8 cellular contexts compared by ENCODE assay signal in the genomic region with DNA sequence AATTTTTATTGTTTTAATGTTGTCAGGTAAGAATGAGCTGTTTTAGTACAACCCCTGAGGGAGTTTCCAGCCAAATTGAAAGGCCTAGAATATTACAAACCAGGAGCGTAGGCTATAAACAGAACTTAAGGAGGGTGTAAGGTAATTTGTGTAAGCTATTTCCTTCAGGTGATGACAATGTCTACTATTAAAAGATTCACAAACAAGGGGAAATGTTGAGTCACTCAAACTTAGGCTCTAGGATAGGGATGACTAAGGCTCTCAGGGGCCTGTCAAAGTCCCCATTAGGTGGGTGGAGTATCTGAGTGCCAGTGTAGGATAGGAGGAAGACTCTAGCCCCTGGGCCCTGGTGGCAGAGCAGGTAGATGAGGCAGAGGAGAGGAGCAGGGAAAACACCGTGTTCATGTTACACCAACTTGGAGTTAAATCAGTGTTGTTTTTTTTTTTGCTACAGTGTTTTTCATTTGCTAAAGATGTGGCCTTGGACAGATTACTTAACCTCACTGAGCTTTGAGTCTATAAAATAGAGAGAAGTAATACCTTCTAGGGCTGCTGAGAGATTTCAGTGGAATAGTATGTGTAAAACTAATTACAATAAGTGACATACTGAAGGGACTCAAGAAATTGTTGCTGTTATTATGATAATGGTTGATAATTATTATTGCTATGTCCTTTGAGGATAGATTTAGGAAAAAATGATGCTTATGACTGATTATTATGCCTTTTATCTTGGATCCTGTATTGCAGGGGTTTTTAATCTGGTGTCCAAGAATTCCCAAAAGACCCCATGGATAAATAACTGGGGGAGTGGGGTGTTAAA. TPM values are rescaled to one million over a fixed set of nuclear protein-coding genes. Genes with fewer than 3 reads are reported as not detected.
A peak's percentile ranks its signal among the peaks of the same experiment; 100 is the strongest.
DNase-seq lines count a peak whose midpoint lies in the region; ATAC-seq and TF ChIP-seq lines count a peak whose summit lies in the region.
"Had no signal": no experiment of that assay in that cellular context is flagged by ENCODE, and none has a peak within 500 bp of the region (broad histone marks: within the 10 kb centered on the region; RNA-seq: fewer than 3 reads in every experiment).

No MANE protein-coding gene starts in this region.

- ATAC-seq in GM19463 (IDR thresholded peaks at IDR 0.05; ENCODE audit: unreplicated experiment), result peak; percentile 81
- no peak for ATAC-seq in natural killer cell

- peaks cover 9% of the 10 kb centered on the region for H3K36me3 Mint-ChIP-seq in chondrocyte (ENCODE audit: low read depth)
- no peaks in the 10 kb centered on the region for H3K36me3 Mint-ChIP-seq in natural killer cell

- no peak for TF ChIP-seq CTCF in epithelial cell of esophagus (IDR thresholded peaks at IDR 0.05; ENCODE audit: insufficient read depth, low read depth, low read length, missing control alignments)
- TF ChIP-seq CTCF in chondrocyte (IDR thresholded peaks at IDR 0.05), result no peak
- no peak for TF ChIP-seq CTCF in natural killer cell (IDR thresholded peaks at IDR 0.05)

- no peak overlapping the region for H3K4me3 ChIP-seq in epithelial cell of esophagus (ENCODE audit: low read length)

- no peaks in the 10 kb centered on the region for H3K9me3 Mint-ChIP-seq in chondrocyte (ENCODE audit: low read depth)
- no peaks in the 10 kb centered on the region for H3K9me3 Mint-ChIP-seq in natural killer cell
- H3K9me3 Mint-ChIP-seq: IgD-negative memory B cell had no signal

- H3K4me1 Mint-ChIP-seq in chondrocyte (ENCODE audit: low read depth), result peaks cover 39% of the 10 kb centered on the region
- no peaks in the 10 kb centered on the region for H3K4me1 Mint-ChIP-seq in natural killer cell
- H3K4me1 Mint-ChIP-seq: IgD-negative memory B cell had no signal

- H3K27ac Mint-ChIP-seq in chondrocyte (ENCODE audit: unreplicated experiment) (no peak overlapping the region), natural killer cell (no peak overlapping the region)
- H3K27ac Mint-ChIP-seq: IgD-negative memory B cell had no signal

- intact Hi-C loops in natural killer cell (cut with micrococcal nuclease), result no loop called here

- peak; percentile 36 for DNase-seq in NCI-H1436 treated with DMSO at 0.1 percent for 48 hours (lab: John Stamatoyannopoulos, UW)
- peak; percentile 98 for DNase-seq in epithelial cell of esophagus (ENCODE audit: low read depth)
- peak; percentile 99 for DNase-seq in renal cortical epithelial cell (ENCODE audit: low read depth)
- no peak for DNase-seq in chondrocyte (ENCODE audit: low spot score)
- no peak for DNase-seq in natural killer cell
- no peak for DNase-seq in NCI-H524 (lab: John Stamatoyannopoulos, UW)

- H3K4me3 Mint-ChIP-seq in chondrocyte (ENCODE audit: unreplicated experiment), result no peak overlapping the region
- H3K4me3 Mint-ChIP-seq in natural killer cell, result no peak overlapping the region
- H3K4me3 Mint-ChIP-seq: IgD-negative memory B cell had no signal

- H3K27me3 Mint-ChIP-seq in chondrocyte (ENCODE audit: low read depth) (no peaks in the 10 kb centered on the region), natural killer cell (ENCODE audit: low read depth in 2 of 2) (peaks cover 3 to 6% of the 10 kb centered on the region in 2 donors)

RNA-seq across cellular contexts. Expression of a gene that starts 10.2 kb away (rescaled TPM):
- total RNA-seq in renal cortical epithelial cell (63.8 and 247 TPM in 2 replicates), chondrocyte (42.8 to 60.3 TPM (median 59.9 TPM) in 3 replicates), natural killer cell (not detected)

RNA-seq across cellular contexts. Expression of a gene that starts 33.8 kb away (rescaled TPM):
- 11.9 and 21.5 TPM in 2 replicates for total RNA-seq in renal cortical epithelial cell
- 0.20 to 1.4 TPM in 2 of 3 replicates, not detected in the other for total RNA-seq in chondrocyte
- not detected for total RNA-seq in natural killer cell

Comparison
In these comparisons a context has a peak if more than half of its experiments do, and no peak if none do; other contexts are left out.
1. DNase-seq: peak in NCI-H1436 treated with DMSO at 0.1 percent for 48 hours (single experiment), epithelial cell of esophagus (single experiment) and renal cortical epithelial cell (single experiment); none in chondrocyte (single experiment), natural killer cell (single experiment) and NCI-H524 (0 of 2).
2. RNA of a gene that starts 10.2 kb away (total RNA-seq): 63.8 to 247 TPM in renal cortical epithelial cell and 42.8 to 60.3 TPM in chondrocyte; not detected in natural killer cell; every median in the first group is over 10 times any median in the second.